ENCODE assay signal across 14 cellular contexts in the genomic region with DNA sequence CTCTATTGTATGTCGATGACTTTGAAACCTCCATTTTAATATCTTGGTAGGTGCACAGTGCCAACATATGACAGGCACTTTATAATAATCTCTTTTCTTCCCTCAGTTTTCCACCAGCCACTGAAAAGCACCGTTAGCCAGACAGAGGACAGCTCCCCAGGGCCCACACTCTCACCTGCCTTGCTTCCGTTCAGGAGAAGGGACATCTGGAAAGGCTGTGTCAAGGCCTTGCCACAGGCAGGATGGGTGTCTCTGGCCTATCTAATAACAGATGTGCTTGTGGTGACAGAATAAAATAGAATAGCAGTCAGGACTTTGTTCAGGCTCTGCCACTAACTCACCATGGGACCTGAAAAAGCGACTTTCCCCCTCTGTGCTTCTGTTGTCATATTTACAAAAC.
DNase-seq lines count a peak whose midpoint lies in the region; ATAC-seq, FAIRE-seq and TF ChIP-seq lines count a peak whose summit lies in the region.
"Had no signal": no experiment of that assay in that cellular context is flagged by ENCODE, and none has a peak within 500 bp of the region (broad histone marks: within the 10 kb centered on the region; RNA-seq: fewer than 3 reads in every experiment).

No MANE protein-coding gene starts in this region.

- no peak for TF ChIP-seq EP300 in A549 (IDR thresholded peaks at IDR 0.05)

- H3K9me3 ChIP-seq in A549 = no peaks in the 10 kb centered on the region
- no peaks in the 10 kb centered on the region for H3K9me3 ChIP-seq in BLaER1 treated with 17β-estradiol and CSF1 and Interleukin-3, amounts not matched to agents 10 nM and 100 nM (replicated peaks in 1 of 11)

- TF ChIP-seq POLR2A in A549 (IDR thresholded peaks at IDR 0.05; ENCODE audit: low read length) = no peak
- TF ChIP-seq POLR2A in lower leg skin (IDR thresholded peaks at IDR 0.05) = no peak

- peaks cover 0 to 5% (median 0%) of the 10 kb centered on the region in 11 experiments; a peak in 1 of 22 replicates for H4K20me1 ChIP-seq in BLaER1 treated with 17β-estradiol and CSF1 and Interleukin-3, amounts not matched to agents 10 nM and 100 nM

- no peaks in the 10 kb centered on the region for H3K36me3 ChIP-seq in BLaER1 treated with 17β-estradiol and CSF1 and Interleukin-3, amounts not matched to agents 10 nM and 100 nM

- peaks cover 22% of the 10 kb centered on the region for H3K4me1 ChIP-seq in A549
- H3K4me1 ChIP-seq in BLaER1 treated with 17β-estradiol and CSF1 and Interleukin-3, amounts not matched to agents 10 nM and 100 nM = peaks cover 5 to 43% (median 40%) of the 10 kb centered on the region in 10 experiments; a peak in 19 of 20 replicates

- no peak for ATAC-seq in A549

- H3K27ac Mint-ChIP-seq in glutamatergic neuron (ENCODE audit: unreplicated experiment) = no peak overlapping the region
- no peak overlapping the region for H3K27ac Mint-ChIP-seq in activated naive CD4-positive, alpha-beta T cell treated with anti-CD3 and anti-CD28 coated beads for 36 hours
- H3K27ac Mint-ChIP-seq in CD14-positive monocyte = no peak overlapping the region
- H3K27ac Mint-ChIP-seq: B cell; CD4-positive, CD25-positive, alpha-beta regulatory T cell had no signal

- H3K27me3 Mint-ChIP-seq in glutamatergic neuron (ENCODE audit: unreplicated experiment) = no peaks in the 10 kb centered on the region
- H3K27me3 Mint-ChIP-seq in activated naive CD4-positive, alpha-beta T cell treated with anti-CD3 and anti-CD28 coated beads for 36 hours (ENCODE audit: low read depth) = no peaks in the 10 kb centered on the region
- H3K27me3 Mint-ChIP-seq in CD14-positive monocyte (ENCODE audit: low read depth in 3 of 3) = peaks cover 8 to 13% (median 12%) of the 10 kb centered on the region in 3 donors
- H3K27me3 Mint-ChIP-seq: B cell; CD4-positive, CD25-positive, alpha-beta regulatory T cell had no signal

- H3K27me3 ChIP-seq in BLaER1 treated with 17β-estradiol and CSF1 and Interleukin-3, amounts not matched to agents 10 nM and 100 nM = no peaks in the 10 kb centered on the region

- POLR2A ChIA-PET in A549 (lab: Yijun Ruan, JAX) = no interaction called here

- H3K4me3 Mint-ChIP-seq in glutamatergic neuron (ENCODE audit: unreplicated experiment) = peak overlapping the region; percentile 35
- no peak overlapping the region for H3K4me3 Mint-ChIP-seq in activated naive CD4-positive, alpha-beta T cell treated with anti-CD3 and anti-CD28 coated beads for 36 hours
- H3K4me3 Mint-ChIP-seq in CD14-positive monocyte = no peak overlapping the region
- H3K4me3 Mint-ChIP-seq: B cell; CD4-positive, CD25-positive, alpha-beta regulatory T cell had no signal

- no peak for DNase-seq in A549 (ENCODE audit: low read depth in 1 of 2, low spot score in 1 of 2)
- DNase-seq in NCI-H69 (lab: John Stamatoyannopoulos, UW) = peak; percentile 22
- DNase-seq in glutamatergic neuron = no peak
- DNase-seq in activated naive CD4-positive, alpha-beta T cell treated with anti-CD3 and anti-CD28 coated beads for 36 hours = no peak
- no peak for DNase-seq in CD14-positive monocyte (ENCODE audit: low spot score)
- no peak for DNase-seq in lower leg skin (ENCODE audit: low spot score in 2 of 2)
- DNase-seq: CD4-positive, CD25-positive, alpha-beta regulatory T cell; DMS53; GF-D8; HCEC 1CT; IMR-90 had no signal

- H3K36me3 Mint-ChIP-seq in glutamatergic neuron (ENCODE audit: unreplicated experiment) (no peaks in the 10 kb centered on the region), CD14-positive monocyte (no peaks in the 10 kb centered on the region)
- no peaks in the 10 kb centered on the region for H3K36me3 Mint-ChIP-seq in activated naive CD4-positive, alpha-beta T cell treated with anti-CD3 and anti-CD28 coated beads for 36 hours (ENCODE audit: low read depth)
- H3K36me3 Mint-ChIP-seq: CD4-positive, CD25-positive, alpha-beta regulatory T cell had no signal

- CTCF ChIA-PET in A549 (lab: Yijun Ruan, JAX) = interaction anchor here (1.6 to 6.0 kb wide), 2 partner anchors 8 to 11 kb away, joined by 5 to 39 read pairs; no protein-coding TSS in a partner anchor
- CTCF ChIA-PET in activated naive CD4-positive, alpha-beta T cell treated with anti-CD3 and anti-CD28 coated beads for 36 hours (lab: Charles Lee) = no interaction called here

- intact Hi-C loops in activated naive CD4-positive, alpha-beta T cell treated with anti-CD3 and anti-CD28 coated beads for 36 hours (cut with micrococcal nuclease) = no loop called here
- intact Hi-C loops in CD14-positive monocyte (cut with micrococcal nuclease) (no loop called here), lower leg skin (cut with DNase I; ENCODE audit: low total_unique reads) (no loop called here)

- no peak for TF ChIP-seq RAD21 in A549 (conservative IDR thresholded peaks at IDR 0.05 in 1 of 2, IDR thresholded peaks at IDR 0.05 in 1 of 2)

- FAIRE-seq in A549 (lab: Jason Lieb, UNC) = no peak
- FAIRE-seq: GM19239 had no signal

- H3K4me3 ChIP-seq in A549 = no peak overlapping the region
- H3K4me3 ChIP-seq in BLaER1 treated with 17β-estradiol and CSF1 and Interleukin-3, amounts not matched to agents 10 nM and 100 nM = no peak overlapping the region
- no peak overlapping the region for H3K4me3 ChIP-seq in lower leg skin (ENCODE audit: low read depth, poor library complexity, severe bottlenecking)

- H3K4me1 Mint-ChIP-seq in glutamatergic neuron (ENCODE audit: low read depth, unreplicated experiment) (peaks cover 55% of the 10 kb centered on the region), CD14-positive monocyte (peaks cover 3% of the 10 kb centered on the region)
- no peaks in the 10 kb centered on the region for H3K4me1 Mint-ChIP-seq in activated naive CD4-positive, alpha-beta T cell treated with anti-CD3 and anti-CD28 coated beads for 36 hours (ENCODE audit: low read depth)
- H3K4me1 Mint-ChIP-seq: CD4-positive, CD25-positive, alpha-beta regulatory T cell had no signal

- 0 out of 22 replicates have a peak overlapping the region, but pooled peaks of 1 of the 11 experiments have one; percentile 9 for H3K9ac ChIP-seq in BLaER1 treated with 17β-estradiol and CSF1 and Interleukin-3, amounts not matched to agents 10 nM and 100 nM

- 73% methylated on average over 4 of the region's 4 CpGs for WGBS in A549 (ENCODE audit: missing lambda C conversion rate)
- 82 to 85% methylated on average over 4 of the region's 4 CpGs for WGBS in lower leg skin, 2 donors

- H3K4me2 ChIP-seq in A549 = 0 out of 3 replicates have a peak overlapping the region, but pooled peaks have one; percentile 61
- H3K4me2 ChIP-seq in BLaER1 treated with 17β-estradiol and CSF1 and Interleukin-3, amounts not matched to agents 10 nM and 100 nM = peak overlapping the region in 7 of 11 experiments; percentile 17 to 60 (median 29); a peak in 13 of 22 replicates

- TF ChIP-seq CTCF in A549 (IDR thresholded peaks at IDR 0.05) (no peak), glutamatergic neuron (IDR thresholded peaks at IDR 0.05; ENCODE audit: partially characterized antibody, unreplicated experiment) (no peak), CD14-positive monocyte (IDR thresholded peaks at IDR 0.05) (no peak), lower leg skin (IDR thresholded peaks at IDR 0.05) (no peak)

- peak overlapping the region in 1 of 2 experiments; percentile 82; a peak in 3 of 6 replicates for H3K27ac ChIP-seq in A549
- H3K27ac ChIP-seq in BLaER1 treated with 17β-estradiol and CSF1 and Interleukin-3, amounts not matched to agents 10 nM and 100 nM = no peak overlapping the region

- H3K9me3 Mint-ChIP-seq in glutamatergic neuron (ENCODE audit: unreplicated experiment) (peaks cover 15% of the 10 kb centered on the region), CD14-positive monocyte (peaks cover 0 to 2% (median 0%) of the 10 kb centered on the region in 7 donors)
- no peaks in the 10 kb centered on the region for H3K9me3 Mint-ChIP-seq in activated naive CD4-positive, alpha-beta T cell treated with anti-CD3 and anti-CD28 coated beads for 36 hours
- H3K9me3 Mint-ChIP-seq: CD4-positive, CD25-positive, alpha-beta regulatory T cell had no signal

TF ChIP-seq in A549, 52 proteins besides CTCF, POLR2A, EP300 and RAD21:
- TF ChIP-seq, protein P1, sequence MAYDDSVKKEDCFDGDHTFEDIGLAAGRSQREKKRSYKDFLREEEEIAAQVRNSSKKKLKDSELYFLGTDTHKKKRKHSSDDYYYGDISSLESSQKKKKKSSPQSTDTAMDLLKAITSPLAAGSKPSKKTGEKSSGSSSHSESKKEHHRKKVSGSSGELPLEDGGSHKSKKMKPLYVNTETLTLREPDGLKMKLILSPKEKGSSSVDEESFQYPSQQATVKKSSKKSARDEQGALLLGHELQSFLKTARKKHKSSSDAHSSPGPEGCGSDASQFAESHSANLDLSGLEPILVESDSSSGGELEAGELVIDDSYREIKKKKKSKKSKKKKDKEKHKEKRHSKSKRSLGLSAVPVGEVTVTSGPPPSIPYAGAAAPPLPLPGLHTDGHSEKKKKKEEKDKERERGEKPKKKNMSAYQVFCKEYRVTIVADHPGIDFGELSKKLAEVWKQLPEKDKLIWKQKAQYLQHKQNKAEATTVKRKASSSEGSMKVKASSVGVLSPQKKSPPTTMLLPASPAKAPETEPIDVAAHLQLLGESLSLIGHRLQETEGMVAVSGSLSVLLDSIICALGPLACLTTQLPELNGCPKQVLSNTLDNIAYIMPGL (CRISPR knock-in tag; IDR thresholded peaks at IDR 0.05; ENCODE audit: borderline replicate concordance) = no peak
- TF ChIP-seq HOXB13 (CRISPR knock-in tag; IDR thresholded peaks at IDR 0.05; ENCODE audit: low read depth) (no peak), TP53 (CRISPR knock-in tag; IDR thresholded peaks at IDR 0.05) (no peak), SMC3 (IDR thresholded peaks at IDR 0.05) (no peak), CBX8 (IDR thresholded peaks at IDR 0.05) (no peak)
